ENCODE assay signal across 10 cellular contexts in genomic region chr5:170245436-170245835, GRCh38. TPM values are rescaled to one million over a fixed set of nuclear protein-coding genes. Genes with fewer than 3 reads are reported as not detected.
DNase-seq lines count a peak whose midpoint lies in the region; ATAC-seq and TF ChIP-seq lines count a peak whose summit lies in the region.
"Not testable (repeated sequence)": the region's sequence is repeated elsewhere in the genome, so short reads cannot be mapped to it uniquely, and the experiment has no call there.
"Had no signal": no experiment of that assay in that cellular context is flagged by ENCODE, and none has a peak within 500 bp of the region (broad histone marks: within the 10 kb centered on the region; RNA-seq: fewer than 3 reads in every experiment).

No MANE protein-coding gene starts in this region.

- ATAC-seq in WTC11; stimulated activated effector memory CD8-positive, alpha-beta T cell treated with anti-CD3 and anti-CD28 coated beads, Interleukin-12 subunit alpha, Interleukin-12 subunit beta, amount 100 ng/mL, for 72 hours: not testable (repeated sequence)

- not testable (repeated sequence) for H3K4me1 ChIP-seq in ES-I3 (ENCODE audit: insufficient read depth, low read length); HUES48 (ENCODE audit: control insufficient read depth, insufficient read depth, low read length); iPS-18a (ENCODE audit: control insufficient read depth, low read depth, low read length)
- H3K4me1 ChIP-seq in neural progenitor cell: peaks cover 19% of the 10 kb centered on the region

- not testable (repeated sequence) for H3K27me3 Mint-ChIP-seq in WTC11 (ENCODE audit: low read depth); neural progenitor cell (ENCODE audit: insufficient read depth, low read depth)

- H4K20me1 ChIP-seq in neural progenitor cell (ENCODE audit: low read depth): not testable (repeated sequence)

- peaks cover 14% of the 10 kb centered on the region for H3F3A ChIP-seq in neural progenitor cell (ENCODE audit: low read depth)

- not testable (repeated sequence) for H3K27me3 ChIP-seq in HUES48 (ENCODE audit: control insufficient read depth, insufficient read depth, low read length); iPS-18a (ENCODE audit: control insufficient read depth, insufficient read depth, low read length); neural progenitor cell

- not testable (repeated sequence) for H3K27ac ChIP-seq in HUES48 (ENCODE audit: low read depth, low read length); iPS-18a (ENCODE audit: low read length); neural progenitor cell

- not testable (repeated sequence) for H3K79me2 ChIP-seq in neural progenitor cell (ENCODE audit: low read depth)

- H3K36me3 Mint-ChIP-seq in WTC11: peaks cover 10% of the 10 kb centered on the region
- H3K36me3 Mint-ChIP-seq in neural progenitor cell: not testable (repeated sequence)
- peaks cover 61% of the 10 kb centered on the region for H3K36me3 Mint-ChIP-seq in stimulated activated effector memory CD8-positive, alpha-beta T cell treated with anti-CD3 and anti-CD28 coated beads, Interleukin-12 subunit alpha, Interleukin-12 subunit beta, amount 100 ng/mL, for 72 hours

- H3K27ac Mint-ChIP-seq in WTC11: peak overlapping the region; percentile 83; the same call in 1 of the 2 replicates
- not testable (repeated sequence) for H3K27ac Mint-ChIP-seq in neural progenitor cell
- H3K27ac Mint-ChIP-seq in stimulated activated effector memory CD8-positive, alpha-beta T cell treated with anti-CD3 and anti-CD28 coated beads, Interleukin-12 subunit alpha, Interleukin-12 subunit beta, amount 100 ng/mL, for 72 hours: peak overlapping the region; percentile 52

- peak overlapping the region; percentile 72 for H3K4me2 ChIP-seq in neural progenitor cell

- H3K4me3 Mint-ChIP-seq in WTC11: peak overlapping the region; percentile 77
- not testable (repeated sequence) for H3K4me3 Mint-ChIP-seq in neural progenitor cell; stimulated activated effector memory CD8-positive, alpha-beta T cell treated with anti-CD3 and anti-CD28 coated beads, Interleukin-12 subunit alpha, Interleukin-12 subunit beta, amount 100 ng/mL, for 72 hours

- H3K9ac ChIP-seq in ES-I3 (ENCODE audit: low read depth, low read length): peak overlapping the region; percentile 53; the same call in 1 of the 2 replicates
- not testable (repeated sequence) for H3K9ac ChIP-seq in HUES48 (ENCODE audit: low read depth, low read length); neural progenitor cell
- H3K9ac ChIP-seq in iPS-18a (ENCODE audit: low read length): peak overlapping the region; percentile 48

- H2AFZ ChIP-seq in neural progenitor cell (replicated peaks): peak overlapping the region; percentile 57

- not testable (repeated sequence) for DNase-seq in WTC11 (ENCODE audit: low spot score); neural progenitor cell (ENCODE audit: low spot score)
- peak in 1 of 2 donors; percentile 32 for DNase-seq in stimulated activated effector memory CD8-positive, alpha-beta T cell treated with anti-CD3 and anti-CD28 coated beads, Interleukin-12 subunit alpha, Interleukin-12 subunit beta, amount 100 ng/mL, for 72 hours (ENCODE audit: low spot score in 2 of 2)

- POLR2A ChIA-PET in WTC11 (lab: Charles Lee): not testable (repeated sequence)

- CTCF ChIA-PET in WTC11 (lab: Charles Lee): interaction anchor here (1.0 to 1.6 kb wide), 2 partner anchors 19 to 21 kb away, joined by 4 to 8 read pairs; no protein-coding TSS in a partner anchor

- H3K9me3 Mint-ChIP-seq in WTC11: peaks cover 10% of the 10 kb centered on the region
- not testable (repeated sequence) for H3K9me3 Mint-ChIP-seq in neural progenitor cell; stimulated activated effector memory CD8-positive, alpha-beta T cell treated with anti-CD3 and anti-CD28 coated beads, Interleukin-12 subunit alpha, Interleukin-12 subunit beta, amount 100 ng/mL, for 72 hours

- TF ChIP-seq CTCF in WTC11 (IDR thresholded peaks at IDR 0.05); neural progenitor cell (IDR thresholded peaks at IDR 0.05): not testable (repeated sequence)

- not testable (repeated sequence) for H3K36me3 ChIP-seq in ES-I3 (ENCODE audit: insufficient read depth, low read length); HUES48 (ENCODE audit: control insufficient read depth, insufficient read depth, low read length); iPS-18a (ENCODE audit: control insufficient read depth, low read depth, low read length); neural progenitor cell

- H3K4me1 Mint-ChIP-seq in WTC11: peaks cover 46% of the 10 kb centered on the region
- peaks cover 11% of the 10 kb centered on the region for H3K4me1 Mint-ChIP-seq in neural progenitor cell
- not testable (repeated sequence) for H3K4me1 Mint-ChIP-seq in stimulated activated effector memory CD8-positive, alpha-beta T cell treated with anti-CD3 and anti-CD28 coated beads, Interleukin-12 subunit alpha, Interleukin-12 subunit beta, amount 100 ng/mL, for 72 hours

- peak overlapping the region; percentile 37 for H3K4me3 ChIP-seq in HUES48 (ENCODE audit: low read depth, low read length)
- peak overlapping the region; percentile 58 for H3K4me3 ChIP-seq in iPS-18a (ENCODE audit: low read length)
- peak overlapping the region; percentile 43 for H3K4me3 ChIP-seq in neural progenitor cell

- not testable (repeated sequence) for H3K9me3 ChIP-seq in ES-I3 (ENCODE audit: control insufficient read depth, insufficient read depth, low read length); HUES48 (ENCODE audit: control insufficient read depth, insufficient read depth, low read length); iPS-18a (ENCODE audit: control insufficient read depth, low read depth, low read length); neural progenitor cell (ENCODE audit: low read depth)

RNA-seq across cellular contexts. Expression of gene C5orf58, which starts 12.7 kb away (rescaled TPM):
- total RNA-seq in WTC11 (2021): 2.0 to 3.0 TPM (median 2.1 TPM) in 3 replicates
- not detected in 2 replicates for total RNA-seq in neural progenitor cell (ENCODE audit: low replicate concordance)
- total RNA-seq: A172, B cell, Caco-2, GM23248 had no signal

RNA-seq across cellular contexts. Expression of gene LCP2, which starts 52.1 kb away (rescaled TPM):
- total RNA-seq in WTC11 (2021) (0.37 to 0.73 TPM (median 0.72 TPM) in 3 replicates), neural progenitor cell (ENCODE audit: low replicate concordance) (not detected in 2 replicates)
- total RNA-seq: A172, Caco-2, GM23248 had no signal
